ENCODE assay signal across 21 cellular contexts in genomic region chr7:94111009-94111408, GRCh38.
DNase-seq lines count a peak whose midpoint lies in the region; ATAC-seq and TF ChIP-seq lines count a peak whose summit lies in the region.
"Had no signal": no experiment of that assay in that cellular context is flagged by ENCODE, and none has a peak within 500 bp of the region (broad histone marks: within the 10 kb centered on the region; RNA-seq: fewer than 3 reads in every experiment).

No MANE protein-coding gene starts in this region.

- H2AFZ ChIP-seq in OCI-LY3 (ENCODE audit: low read depth, low read length) (peak overlapping the region; percentile 0; the same call in 1 of the 2 replicates), neuronal stem cell (ENCODE audit: low read length) (peak overlapping the region; percentile 46)

- no peaks in the 10 kb centered on the region for H4K20me1 ChIP-seq in OCI-LY3 (ENCODE audit: insufficient read depth, low read length)

- H2BK15ac ChIP-seq in neuronal stem cell (ENCODE audit: low read length) = no peak overlapping the region

- H4K8ac ChIP-seq in neuronal stem cell (ENCODE audit: low read depth, low read length) = no peak overlapping the region

- DNase-seq in neuronal stem cell (ENCODE audit: low spot score) = no peak
- DNase-seq in DMS53 treated with DMSO at 0.1 percent for 48 hours (lab: John Stamatoyannopoulos, UW; ENCODE audit: unreplicated experiment) = no peak
- no peak for DNase-seq in islet precursor cell
- no peak for DNase-seq in suprapubic skin (ENCODE audit: low spot score in 2 of 2)
- DNase-seq in mucosa of gallbladder (ENCODE audit: low spot score) = no peak
- DNase-seq: activated effector memory CD4-positive, alpha-beta T cell treated with anti-CD3 and anti-CD28 coated beads, Interleukin-2, amount 50 U/mL, for 16 hours; central memory CD4-positive, alpha-beta T cell; DMS79 treated with DMSO at 0.1 percent for 48 hours; erythroblast; Kasumi-1; left cardiac atrium; NCI-H1105 treated with DMSO at 0.1 percent for 48 hours; NCI-H2107; nephron progenitor cell; psoas muscle; stomach; upper lobe of right lung had no signal

- H3K79me2 ChIP-seq in OCI-LY3 (ENCODE audit: low read length) = no peaks in the 10 kb centered on the region

- H2BK120ac ChIP-seq in neuronal stem cell (ENCODE audit: low read depth, low read length) = no peak overlapping the region

- H3K36me3 ChIP-seq in OCI-LY3 (replicated peaks; ENCODE audit: low read depth, low read length) (no peaks in the 10 kb centered on the region), neuronal stem cell (replicated peaks in 1 of 2; ENCODE audit: control insufficient read depth in 2 of 2, insufficient read depth in 2 of 2, low read length in 2 of 2) (no peaks in the 10 kb centered on the region), suprapubic skin (no peaks in the 10 kb centered on the region)
- H3K36me3 ChIP-seq: gastroesophageal sphincter, stomach, upper lobe of right lung had no signal

- no peaks in the 10 kb centered on the region for H3K79me1 ChIP-seq in neuronal stem cell (ENCODE audit: low read depth, low read length)

- no peak for TF ChIP-seq CTCF in OCI-LY3 (IDR thresholded peaks at IDR 0.05; ENCODE audit: low read depth, low read length)
- TF ChIP-seq CTCF in suprapubic skin (IDR thresholded peaks at IDR 0.05) = no peak

- WGBS in neuronal stem cell (ENCODE audit: extremely low coverage in 2 of 2, insufficient read length in 2 of 2, insufficient replicate concordance in 1 of 2), 2 donors = no CpG with 5 or more reads among the region's 2 CpGs
- 84% methylated on average over 2 of the region's 2 CpGs for WGBS in suprapubic skin

- H2BK5ac ChIP-seq in neuronal stem cell (ENCODE audit: low read length) = no peak overlapping the region

- H3K4me1 ChIP-seq in OCI-LY3 (ENCODE audit: low read length) (no peaks in the 10 kb centered on the region), neuronal stem cell (ENCODE audit: control insufficient read depth in 2 of 2, insufficient read depth in 1 of 2, low read depth in 1 of 2, low read length in 2 of 2) (no peaks in the 10 kb centered on the region), suprapubic skin (no peaks in the 10 kb centered on the region)
- H3K4me1 ChIP-seq: gastroesophageal sphincter, psoas muscle, stomach, upper lobe of right lung had no signal

- no peak overlapping the region for H3K27ac ChIP-seq in OCI-LY3 (ENCODE audit: low read length)
- no peak overlapping the region for H3K27ac ChIP-seq in neuronal stem cell (replicated peaks; ENCODE audit: low read length)
- no peak overlapping the region for H3K27ac ChIP-seq in suprapubic skin
- H3K27ac ChIP-seq: gastroesophageal sphincter, psoas muscle, stomach, upper lobe of right lung had no signal

- H3K9me3 ChIP-seq in OCI-LY3 (ENCODE audit: insufficient read depth, low read length) (no peaks in the 10 kb centered on the region), neuronal stem cell (replicated peaks in 1 of 2; ENCODE audit: control insufficient read depth in 2 of 2, insufficient read depth in 1 of 2, low read depth in 1 of 2, low read length in 2 of 2) (no peaks in the 10 kb centered on the region), suprapubic skin (no peaks in the 10 kb centered on the region)
- H3K9me3 ChIP-seq: gastroesophageal sphincter, psoas muscle, stomach, upper lobe of right lung had no signal

- ATAC-seq in GM19395 (IDR thresholded peaks at IDR 0.05; ENCODE audit: unreplicated experiment) = peak; percentile 55
- peak; percentile 69 for ATAC-seq in HG02798 (IDR thresholded peaks at IDR 0.05; ENCODE audit: poor library complexity, unreplicated experiment)
- ATAC-seq: gastroesophageal sphincter, left cardiac atrium, psoas muscle, upper lobe of right lung had no signal

- H3K18ac ChIP-seq in neuronal stem cell (ENCODE audit: low read length) = peak overlapping the region; percentile 64

- peak overlapping the region; percentile 6 for H2BK12ac ChIP-seq in neuronal stem cell (ENCODE audit: low read length)

- no peak overlapping the region for H3K23ac ChIP-seq in neuronal stem cell (ENCODE audit: low read depth, low read length, poor library complexity)

- H3K14ac ChIP-seq in neuronal stem cell (ENCODE audit: low read length) = no peak overlapping the region

- no peak overlapping the region for H3K4ac ChIP-seq in neuronal stem cell (ENCODE audit: low read length)

- H3K4me2 ChIP-seq in OCI-LY3 (ENCODE audit: low read length) (no peak overlapping the region), neuronal stem cell (ENCODE audit: insufficient read depth, low read length, poor library complexity, severe bottlenecking) (no peak overlapping the region)

- TF ChIP-seq EP300 in suprapubic skin (IDR thresholded peaks at IDR 0.05) = no peak

- peak overlapping the region; percentile 43 for H2AK5ac ChIP-seq in neuronal stem cell (ENCODE audit: low read depth, low read length)

- TF ChIP-seq POLR2A in suprapubic skin (IDR thresholded peaks at IDR 0.05) = no peak

- no peak overlapping the region for H3K4me3 ChIP-seq in OCI-LY3 (ENCODE audit: low read length)
- no peak overlapping the region for H3K4me3 ChIP-seq in neuronal stem cell (ENCODE audit: low read length in 2 of 2)
- no peak overlapping the region for H3K4me3 ChIP-seq in suprapubic skin
- H3K4me3 ChIP-seq: gastroesophageal sphincter, psoas muscle, stomach, upper lobe of right lung had no signal

- H3K9ac ChIP-seq in OCI-LY3 (ENCODE audit: low read length) (no peak overlapping the region), neuronal stem cell (ENCODE audit: low read depth, low read length, poor library complexity) (no peak overlapping the region)

- H3K27me3 ChIP-seq in OCI-LY3 (ENCODE audit: low read depth, low read length) (no peaks in the 10 kb centered on the region; the same call in 1 of the 2 replicates), neuronal stem cell (ENCODE audit: control insufficient read depth in 3 of 3, insufficient read depth in 3 of 3, low read depth in 1 of 3, low read length in 3 of 3) (no peaks in the 10 kb centered on the region), suprapubic skin (no peaks in the 10 kb centered on the region)
- H3K27me3 ChIP-seq: gastroesophageal sphincter, stomach, upper lobe of right lung had no signal

- no peak overlapping the region for H4K91ac ChIP-seq in neuronal stem cell (ENCODE audit: low read depth, low read length, poor library complexity)
